In the genomic region with DNA sequence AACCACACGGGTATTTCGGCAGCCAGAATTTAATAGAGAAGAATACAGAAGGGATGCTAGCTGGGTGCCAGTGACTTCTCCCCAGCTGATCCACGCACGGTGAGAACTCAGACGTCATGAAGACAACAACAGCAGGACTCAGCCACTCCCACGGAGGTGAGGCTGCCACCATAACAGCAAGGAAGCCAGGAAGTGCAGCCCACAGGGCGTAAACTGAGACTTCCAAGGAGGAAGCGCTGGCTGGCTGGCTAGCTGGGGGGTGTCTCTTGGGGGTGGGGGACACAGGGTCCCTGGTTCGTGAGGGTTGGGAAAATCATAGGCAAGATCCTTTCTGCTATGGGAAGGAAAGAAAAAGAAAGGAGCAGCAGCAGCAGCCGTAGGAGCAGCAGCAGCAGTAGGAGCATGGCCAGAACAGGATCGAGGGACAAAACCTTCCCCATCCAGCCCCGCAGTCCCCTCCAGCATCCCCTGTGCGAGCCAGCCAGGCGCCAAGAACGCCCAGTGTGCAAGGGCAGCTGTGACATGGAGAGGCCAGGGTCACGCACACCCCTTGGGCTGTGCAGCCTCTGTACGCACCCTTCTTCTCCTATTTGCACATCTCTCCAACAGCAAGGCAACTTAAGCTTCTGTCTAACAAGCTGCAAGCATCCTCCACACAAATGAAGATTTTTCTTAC, we compare ENCODE assay signal across 1 cellular context.
TF ChIP-seq lines count a peak whose summit lies in the region.

No MANE protein-coding gene starts in this region.

TF ChIP-seq in IMR-90, 13 proteins besides CTCF, POLR2A, EP300 and RAD21:
- TF ChIP-seq RCOR1 (IDR thresholded peaks at IDR 0.05; ENCODE audit: insufficient replicate concordance, low read length), result no peak
- TF ChIP-seq RFX5 (IDR thresholded peaks at IDR 0.05; ENCODE audit: low read depth, low read length), result no peak
- TF ChIP-seq MXI1 (IDR thresholded peaks at IDR 0.05; ENCODE audit: borderline replicate concordance, low read depth, low read length), result no peak
- no peak for TF ChIP-seq FOS (IDR thresholded peaks at IDR 0.05; ENCODE audit: low read depth, low read length)
- TF ChIP-seq MAZ (IDR thresholded peaks at IDR 0.05; ENCODE audit: borderline replicate concordance, low read depth, low read length), result no peak
- TF ChIP-seq, protein P1, sequence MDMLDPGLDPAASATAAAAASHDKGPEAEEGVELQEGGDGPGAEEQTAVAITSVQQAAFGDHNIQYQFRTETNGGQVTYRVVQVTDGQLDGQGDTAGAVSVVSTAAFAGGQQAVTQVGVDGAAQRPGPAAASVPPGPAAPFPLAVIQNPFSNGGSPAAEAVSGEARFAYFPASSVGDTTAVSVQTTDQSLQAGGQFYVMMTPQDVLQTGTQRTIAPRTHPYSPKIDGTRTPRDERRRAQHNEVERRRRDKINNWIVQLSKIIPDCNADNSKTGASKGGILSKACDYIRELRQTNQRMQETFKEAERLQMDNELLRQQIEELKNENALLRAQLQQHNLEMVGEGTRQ (IDR thresholded peaks at IDR 0.05; ENCODE audit: low read depth, low read length), result no peak
- no peak for TF ChIP-seq SMC3 (IDR thresholded peaks at IDR 0.05; ENCODE audit: low read depth, low read length)
- no peak for TF ChIP-seq CEBPB (IDR thresholded peaks at IDR 0.05; ENCODE audit: low read depth, low read length)
- TF ChIP-seq MAFK (IDR thresholded peaks at IDR 0.05; ENCODE audit: low read depth, low read length), result no peak
- no peak for TF ChIP-seq NFE2L2 (IDR thresholded peaks at IDR 0.05; ENCODE audit: low read depth, low read length)
- TF ChIP-seq, protein P2, sequence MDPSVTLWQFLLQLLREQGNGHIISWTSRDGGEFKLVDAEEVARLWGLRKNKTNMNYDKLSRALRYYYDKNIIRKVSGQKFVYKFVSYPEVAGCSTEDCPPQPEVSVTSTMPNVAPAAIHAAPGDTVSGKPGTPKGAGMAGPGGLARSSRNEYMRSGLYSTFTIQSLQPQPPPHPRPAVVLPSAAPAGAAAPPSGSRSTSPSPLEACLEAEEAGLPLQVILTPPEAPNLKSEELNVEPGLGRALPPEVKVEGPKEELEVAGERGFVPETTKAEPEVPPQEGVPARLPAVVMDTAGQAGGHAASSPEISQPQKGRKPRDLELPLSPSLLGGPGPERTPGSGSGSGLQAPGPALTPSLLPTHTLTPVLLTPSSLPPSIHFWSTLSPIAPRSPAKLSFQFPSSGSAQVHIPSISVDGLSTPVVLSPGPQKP (IDR thresholded peaks at IDR 0.05; ENCODE audit: borderline replicate concordance, low read depth, low read length), result no peak
- TF ChIP-seq BHLHE40 (IDR thresholded peaks at IDR 0.05; ENCODE audit: low read depth, low read length), result no peak
- no peak for TF ChIP-seq CHD1 (IDR thresholded peaks at IDR 0.05; ENCODE audit: low read depth, low read length)
TF ChIP-seq in IMR-90: peak in this region for 0.
